Comparison of ENCODE assay signal across 11 cellular contexts in the genomic region with DNA sequence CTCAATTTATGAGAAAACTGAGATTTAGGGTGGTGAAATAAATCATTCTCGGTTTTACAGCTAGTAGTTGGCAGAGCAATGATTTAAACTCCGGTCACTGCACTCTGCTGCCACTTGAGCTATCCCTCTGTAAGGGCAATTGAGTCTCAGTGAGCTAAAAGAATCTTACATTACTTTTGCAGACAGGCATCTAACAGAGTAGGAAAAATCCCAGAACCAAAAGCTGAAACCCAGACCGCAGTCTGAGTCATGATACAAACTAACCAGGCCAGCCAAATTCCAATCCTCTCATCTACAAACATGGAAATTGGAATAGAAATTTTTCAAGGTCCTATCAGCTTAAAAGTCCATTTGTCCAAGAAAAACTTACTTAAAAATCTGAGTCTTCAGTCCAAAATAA.
DNase-seq lines count a peak whose midpoint lies in the region; ATAC-seq, FAIRE-seq and TF ChIP-seq lines count a peak whose summit lies in the region.
"Had no signal": no experiment of that assay in that cellular context is flagged by ENCODE, and none has a peak within 500 bp of the region (broad histone marks: within the 10 kb centered on the region; RNA-seq: fewer than 3 reads in every experiment).

No MANE protein-coding gene starts in this region.

- H2AFZ ChIP-seq in astrocyte (ENCODE audit: low read depth, low read length), result no peak overlapping the region
- peak overlapping the region; percentile 82 for H2AFZ ChIP-seq in smooth muscle cell (ENCODE audit: low read depth)

- H3K4me1 ChIP-seq in astrocyte (ENCODE audit: insufficient read depth, low read length), result peaks cover 23% of the 10 kb centered on the region
- no peaks in the 10 kb centered on the region for H3K4me1 ChIP-seq in right cardiac atrium (ENCODE audit: control insufficient read depth, insufficient read depth, low read length)
- H3K4me1 ChIP-seq in smooth muscle cell (ENCODE audit: low read depth), result peaks cover 6% of the 10 kb centered on the region
- H3K4me1 ChIP-seq: Peyer's patch had no signal

- H3K9ac ChIP-seq in astrocyte (ENCODE audit: low read length) (peak overlapping the region; percentile 8), smooth muscle cell (ENCODE audit: low read depth) (peak overlapping the region; percentile 39)

- H3K4me2 ChIP-seq in astrocyte (ENCODE audit: low read length), result peak overlapping the region; percentile 33
- peak overlapping the region; percentile 79 for H3K4me2 ChIP-seq in smooth muscle cell

- H3K4me3 ChIP-seq in astrocyte (ENCODE audit: insufficient read depth, low read depth, low read length) (no peak overlapping the region), right cardiac atrium (ENCODE audit: low read length) (no peak overlapping the region), smooth muscle cell (no peak overlapping the region)
- H3K4me3 ChIP-seq: Peyer's patch had no signal

- no peaks in the 10 kb centered on the region for H3K36me3 Mint-ChIP-seq in astrocyte (ENCODE audit: low read depth, unreplicated experiment)
- H3K36me3 Mint-ChIP-seq in effector memory CD8-positive, alpha-beta T cell (ENCODE audit: insufficient read depth), result no peaks in the 10 kb centered on the region

- no peak for TF ChIP-seq CTCF in astrocyte (IDR thresholded peaks at IDR 0.05; ENCODE audit: insufficient read depth, low read depth, low read length)
- no peak for TF ChIP-seq CTCF in smooth muscle cell (IDR thresholded peaks at IDR 0.05; ENCODE audit: borderline replicate concordance, insufficient read depth, poor library complexity, severe bottlenecking)

- peak overlapping the region; percentile 92 for H3K27ac Mint-ChIP-seq in astrocyte (ENCODE audit: unreplicated experiment)
- H3K27ac Mint-ChIP-seq in effector memory CD8-positive, alpha-beta T cell, result no peak overlapping the region
- H3K27ac Mint-ChIP-seq: stimulated activated naive CD8-positive, alpha-beta T cell treated with anti-CD3 and anti-CD28 coated beads, Interleukin-15, amount 100 ng/mL, for 72 hours had no signal

- H3K36me3 ChIP-seq in astrocyte (ENCODE audit: insufficient read depth, low read length) (no peaks in the 10 kb centered on the region), smooth muscle cell (ENCODE audit: low read depth) (no peaks in the 10 kb centered on the region)
- H3K36me3 ChIP-seq: Peyer's patch had no signal

- WGBS in right cardiac atrium, result 52% methylated on average over 3 of the region's 3 CpGs
- WGBS in smooth muscle cell (ENCODE audit: low lambda C conversion rate), result 6% methylated on average over 3 of the region's 3 CpGs

- DNase-seq in GM03348 (ENCODE audit: low spot score) (peak; percentile 87), astrocyte (ENCODE audit: low read depth) (peak; percentile 94), right cardiac atrium (peak in 2 of 3 donors; percentile 12 to 38), smooth muscle cell (lab: John Stamatoyannopoulos, UW; ENCODE audit: unreplicated experiment) (no peak), NCI-H1417 treated with DMSO at 0.1 percent for 48 hours (lab: John Stamatoyannopoulos, UW) (no peak), NOMO-1 treated with DMSO at 0.1 percent for 48 hours (lab: John Stamatoyannopoulos, UW; ENCODE audit: unreplicated experiment) (no peak)
- DNase-seq in stimulated activated CD4-positive, alpha-beta T cell treated with anti-CD3 and anti-CD28 coated beads, Interleukin-4, amount 100 ng/mL, for 24 hours, result no peak
- DNase-seq in effector memory CD8-positive, alpha-beta T cell, result no peak
- DNase-seq: foreskin melanocyte; Peyer's patch; stimulated activated naive CD8-positive, alpha-beta T cell treated with anti-CD3 and anti-CD28 coated beads, Interleukin-15, amount 100 ng/mL, for 72 hours had no signal

- no peaks in the 10 kb centered on the region for H4K20me1 ChIP-seq in astrocyte (ENCODE audit: insufficient read depth, low read length)
- H4K20me1 ChIP-seq in smooth muscle cell (ENCODE audit: low read depth), result no peaks in the 10 kb centered on the region

- H3K27me3 ChIP-seq in astrocyte (ENCODE audit: insufficient read depth, low read length), result no peaks in the 10 kb centered on the region
- H3K27me3 ChIP-seq in right cardiac atrium (ENCODE audit: control insufficient read depth, insufficient read depth), result no peaks in the 10 kb centered on the region
- no peaks in the 10 kb centered on the region for H3K27me3 ChIP-seq in smooth muscle cell (ENCODE audit: low read depth)
- H3K27me3 ChIP-seq: Peyer's patch had no signal

- H3K27me3 Mint-ChIP-seq in astrocyte (ENCODE audit: low read depth, unreplicated experiment), result no peaks in the 10 kb centered on the region
- no peaks in the 10 kb centered on the region for H3K27me3 Mint-ChIP-seq in effector memory CD8-positive, alpha-beta T cell
- H3K27me3 Mint-ChIP-seq: stimulated activated naive CD8-positive, alpha-beta T cell treated with anti-CD3 and anti-CD28 coated beads, Interleukin-15, amount 100 ng/mL, for 72 hours had no signal

- H3K27ac ChIP-seq in astrocyte (ENCODE audit: low read depth, low read length) (peak overlapping the region; percentile 62), right cardiac atrium (ENCODE audit: low read length) (no peak overlapping the region), smooth muscle cell (ENCODE audit: low read depth) (peak overlapping the region; percentile 95)

- H3K9me3 Mint-ChIP-seq in astrocyte (ENCODE audit: unreplicated experiment), result no peaks in the 10 kb centered on the region
- no peaks in the 10 kb centered on the region for H3K9me3 Mint-ChIP-seq in effector memory CD8-positive, alpha-beta T cell
- H3K9me3 Mint-ChIP-seq: stimulated activated naive CD8-positive, alpha-beta T cell treated with anti-CD3 and anti-CD28 coated beads, Interleukin-15, amount 100 ng/mL, for 72 hours had no signal

- H3K9me3 ChIP-seq in astrocyte (ENCODE audit: insufficient read depth, low read depth, low read length) (no peaks in the 10 kb centered on the region), right cardiac atrium (ENCODE audit: control insufficient read depth, low read length) (no peaks in the 10 kb centered on the region), smooth muscle cell (replicated peaks; ENCODE audit: low read depth) (no peaks in the 10 kb centered on the region)
- H3K9me3 ChIP-seq: Peyer's patch had no signal

- ATAC-seq in right cardiac atrium, result peak; percentile 87 to 93
- ATAC-seq in effector memory CD8-positive, alpha-beta T cell (replicated peaks), result no peak
- ATAC-seq: stimulated activated naive CD8-positive, alpha-beta T cell treated with anti-CD3 and anti-CD28 coated beads, Interleukin-15, amount 100 ng/mL, for 72 hours had no signal

- peaks cover 19% of the 10 kb centered on the region for H3K4me1 Mint-ChIP-seq in astrocyte (ENCODE audit: low read depth, unreplicated experiment)
- no peaks in the 10 kb centered on the region for H3K4me1 Mint-ChIP-seq in effector memory CD8-positive, alpha-beta T cell (ENCODE audit: low read depth in 2 of 2)
- H3K4me1 Mint-ChIP-seq: stimulated activated naive CD8-positive, alpha-beta T cell treated with anti-CD3 and anti-CD28 coated beads, Interleukin-15, amount 100 ng/mL, for 72 hours had no signal

- peaks cover 15% of the 10 kb centered on the region for H3F3A ChIP-seq in smooth muscle cell (ENCODE audit: low read depth)

- H3K79me2 ChIP-seq in astrocyte (ENCODE audit: insufficient read depth, low read length) (no peaks in the 10 kb centered on the region), smooth muscle cell (ENCODE audit: low read depth) (no peaks in the 10 kb centered on the region)

- FAIRE-seq in astrocyte (lab: Jason Lieb, UNC), result peak; percentile 93

- no peak overlapping the region for H3K4me3 Mint-ChIP-seq in astrocyte (ENCODE audit: unreplicated experiment)
- H3K4me3 Mint-ChIP-seq in effector memory CD8-positive, alpha-beta T cell, result no peak overlapping the region
- H3K4me3 Mint-ChIP-seq: stimulated activated naive CD8-positive, alpha-beta T cell treated with anti-CD3 and anti-CD28 coated beads, Interleukin-15, amount 100 ng/mL, for 72 hours had no signal

- intact Hi-C loops in right cardiac atrium (cut with DNase I), result no loop called here

Comparison
In these comparisons a context has a peak if more than half of its experiments do, and no peak if none do; other contexts are left out.
1. DNase-seq: peak in GM03348 (single experiment), astrocyte (single experiment) and right cardiac atrium (2 of 3); none in smooth muscle cell (single experiment), NCI-H1417 treated with DMSO at 0.1 percent for 48 hours (single experiment), stimulated activated CD4-positive, alpha-beta T cell treated with anti-CD3 and anti-CD28 coated beads, Interleukin-4, amount 100 ng/mL, for 24 hours (single experiment), NOMO-1 treated with DMSO at 0.1 percent for 48 hours (single experiment) and effector memory CD8-positive, alpha-beta T cell (0 of 3).